9 cellular contexts compared by ENCODE assay signal in genomic region chr20:20690676-20691476, GRCh38. TPM values are rescaled to one million over a fixed set of nuclear protein-coding genes. Genes with fewer than 3 reads are reported as not detected.
DNase-seq lines count a peak whose midpoint lies in the region; ATAC-seq, FAIRE-seq and TF ChIP-seq lines count a peak whose summit lies in the region.
"Had no signal": no experiment of that assay in that cellular context is flagged by ENCODE, and none has a peak within 500 bp of the region (broad histone marks: within the 10 kb centered on the region; RNA-seq: fewer than 3 reads in every experiment).

No MANE protein-coding gene starts in this region.

- peak; percentile 60 for ATAC-seq in GM19035 (IDR thresholded peaks at IDR 0.05; ENCODE audit: unreplicated experiment)
- peak; percentile 74 for ATAC-seq in HG02759 (IDR thresholded peaks at IDR 0.05; ENCODE audit: unreplicated experiment)
- peak in 3 of 4 donors; percentile 60 to 65 (median 62) for ATAC-seq in pancreas

- no peaks in the 10 kb centered on the region for H3K9me3 ChIP-seq in pancreas

- WGBS in pancreas, 2 donors: 75 to 78% methylated on average over 8 of the region's 8 CpGs

- DNase-seq in KG1 (lab: John Stamatoyannopoulos, UW) (peak; percentile 36), pancreas (no peak), dedifferentiated amniotic fluid mesenchymal stem cell (ENCODE audit: extremely low spot score) (no peak), A172 (ENCODE audit: low spot score) (no peak), substantia nigra (lab: John Stamatoyannopoulos, UW) (no peak), NCI-H1694 (lab: John Stamatoyannopoulos, UW) (no peak)

- H3K27me3 ChIP-seq in pancreas: no peaks in the 10 kb centered on the region

- no peak overlapping the region for H3K4me3 ChIP-seq in pancreas

- no peaks in the 10 kb centered on the region for H3K36me3 ChIP-seq in pancreas

- no peak for TF ChIP-seq CTCF in pancreas (IDR thresholded peaks at IDR 0.05)

- intact Hi-C loops in pancreas (cut with DNase I): no loop called here

- peaks cover 0 to 12% (median 6%) of the 10 kb centered on the region in 3 donors for H3K4me1 ChIP-seq in pancreas

- no peak overlapping the region for H3K27ac ChIP-seq in pancreas
- no peak overlapping the region for H3K27ac ChIP-seq in substantia nigra (ENCODE audit: low read depth, low read length, poor library complexity, severe bottlenecking)
- H3K27ac ChIP-seq: VCaP had no signal

- no peak for FAIRE-seq in pancreas (lab: Jason Lieb, UNC)

RNA-seq across cellular contexts. Expression of gene RALGAPA2, which starts 21.6 kb away (rescaled TPM):
- total RNA-seq in pancreas: 10 to 100 TPM; 21.3 to 41.7 (median 26.3) TPM
- polyA plus RNA-seq in pancreas: 10 to 100 TPM in 1 of 2 donors, 1 to 10 TPM in 1; 9.6 to 10.2 TPM
- 7.4 and 11.8 TPM in 2 replicates for total RNA-seq in A172 (2014; rRNA removed; shearing (Covaris generic))
